ENCODE assay signal across 13 cellular contexts in the genomic region with DNA sequence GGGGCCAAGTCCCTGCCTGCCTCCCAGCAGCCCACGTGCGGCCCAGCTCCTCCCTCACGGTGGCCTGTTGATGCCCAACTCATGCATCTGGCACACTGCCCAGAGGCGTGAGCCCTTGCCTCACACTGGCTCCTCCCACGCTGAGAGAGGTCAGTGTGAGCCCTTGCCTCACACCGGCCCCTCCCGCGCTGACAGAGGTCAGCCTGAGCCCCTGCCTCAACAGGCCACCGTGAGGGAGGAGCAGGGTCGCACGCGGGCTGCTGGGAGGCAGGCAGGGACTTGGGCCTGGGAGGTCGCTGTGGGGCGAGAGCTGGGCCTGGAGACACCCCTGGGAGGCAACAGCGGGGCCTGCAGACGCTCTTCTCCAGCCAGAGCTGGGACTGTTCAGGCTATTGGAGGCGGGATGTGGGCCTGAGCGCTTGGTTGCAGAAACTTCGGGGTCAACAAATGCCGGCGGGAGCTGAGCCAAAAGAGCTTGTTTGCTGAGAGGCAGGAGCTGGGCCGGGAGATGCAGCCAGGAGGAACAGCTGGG. TPM values are rescaled to one million over a fixed set of nuclear protein-coding genes. Genes with fewer than 3 reads are reported as not detected.
DNase-seq lines count a peak whose midpoint lies in the region; ATAC-seq and TF ChIP-seq lines count a peak whose summit lies in the region.
"Not testable (repeated sequence)": the region's sequence is repeated elsewhere in the genome, so short reads cannot be mapped to it uniquely, and the experiment has no call there.
"Had no signal": no experiment of that assay in that cellular context is flagged by ENCODE, and none has a peak within 500 bp of the region (broad histone marks: within the 10 kb centered on the region; RNA-seq: fewer than 3 reads in every experiment).

No MANE protein-coding gene starts in this region.

- H3K14ac ChIP-seq in neuronal stem cell (ENCODE audit: low read length): not testable (repeated sequence)

- H3K36me3 Mint-ChIP-seq in Calu3 (ENCODE audit: insufficient read depth, unreplicated experiment); MCF 10A (ENCODE audit: insufficient read depth, unreplicated experiment): not testable (repeated sequence)

- not testable (repeated sequence) for H3K27me3 ChIP-seq in right cardiac atrium (ENCODE audit: control insufficient read depth, insufficient read depth); neuronal stem cell (ENCODE audit: control insufficient read depth in 3 of 3, insufficient read depth in 3 of 3, low read depth in 1 of 3, low read length in 3 of 3); aorta (ENCODE audit: control insufficient read depth in 1 of 2, insufficient read depth in 2 of 2, low read length in 1 of 2)

- not testable (repeated sequence) for H4K8ac ChIP-seq in neuronal stem cell (ENCODE audit: low read depth, low read length)

- not testable (repeated sequence) for H3K36me3 ChIP-seq in neuronal stem cell (replicated peaks in 1 of 2; ENCODE audit: control insufficient read depth in 2 of 2, insufficient read depth in 2 of 2, low read length in 2 of 2); aorta (ENCODE audit: control insufficient read depth in 1 of 2, insufficient read depth in 2 of 2, low read length in 1 of 2)

- not testable (repeated sequence) for H3K27me3 Mint-ChIP-seq in Calu3 (ENCODE audit: unreplicated experiment); MCF 10A (ENCODE audit: insufficient read depth, unreplicated experiment)

- BruUV-seq in Calu3 (replicated peaks; lab: Mats Ljungman, UMichigan); MCF 10A (replicated peaks; lab: Mats Ljungman, UMichigan): not testable (repeated sequence)

- peak overlapping the region; percentile 64 for H3K18ac ChIP-seq in neuronal stem cell (ENCODE audit: low read length)

- not testable (repeated sequence) for H4K91ac ChIP-seq in neuronal stem cell (ENCODE audit: low read depth, low read length, poor library complexity)

- not testable (repeated sequence) for H3K4me1 ChIP-seq in right cardiac atrium (ENCODE audit: control insufficient read depth, insufficient read depth, low read length); neuronal stem cell (ENCODE audit: control insufficient read depth in 2 of 2, insufficient read depth in 1 of 2, low read depth in 1 of 2, low read length in 2 of 2); aorta (ENCODE audit: control insufficient read depth in 1 of 2, insufficient read depth in 2 of 2, low read length in 2 of 2)

- H3K9me3 ChIP-seq in right cardiac atrium (ENCODE audit: control insufficient read depth, low read length); neuronal stem cell (replicated peaks in 1 of 2; ENCODE audit: control insufficient read depth in 2 of 2, insufficient read depth in 1 of 2, low read depth in 1 of 2, low read length in 2 of 2); aorta (ENCODE audit: control insufficient read depth, low read length): not testable (repeated sequence)

- not testable (repeated sequence) for H3K4ac ChIP-seq in neuronal stem cell (ENCODE audit: low read length)

- H3K4me1 Mint-ChIP-seq in Calu3 (ENCODE audit: low read depth, unreplicated experiment); MCF 10A (ENCODE audit: insufficient read depth, unreplicated experiment): not testable (repeated sequence)

- CTCF ChIA-PET in Calu3 (lab: Charles Lee): not testable (repeated sequence)
- CTCF ChIA-PET in RWPE1 (lab: Yijun Ruan, JAX) (interaction anchor here (0.6 kb wide), 1 partner anchor 33 kb away, joined by 3 read pairs; no protein-coding TSS in a partner anchor), MCF 10A (lab: Yijun Ruan, JAX) (interaction anchor here (0.6 to 1.5 kb wide), 6 partner anchors 19 to 492 kb away, joined by 3 to 7 read pairs (median 4); no protein-coding TSS in a partner anchor)

- peak overlapping the region; percentile 42; the same call in 1 of the 2 replicates for H3K27ac ChIP-seq in RWPE1
- H3K27ac ChIP-seq in right cardiac atrium (ENCODE audit: low read length); neuronal stem cell (replicated peaks; ENCODE audit: low read length); aorta (ENCODE audit: low read depth in 1 of 2, low read length in 2 of 2): not testable (repeated sequence)

- peak overlapping the region; percentile 11 for H2AFZ ChIP-seq in neuronal stem cell (ENCODE audit: low read length)

- H3K27ac Mint-ChIP-seq in Calu3 (ENCODE audit: unreplicated experiment): not testable (repeated sequence)
- H3K27ac Mint-ChIP-seq in MCF 10A (ENCODE audit: low read depth, unreplicated experiment): peak overlapping the region; percentile 73

- not testable (repeated sequence) for H3K4me3 Mint-ChIP-seq in Calu3 (ENCODE audit: low read depth, unreplicated experiment); MCF 10A (ENCODE audit: unreplicated experiment)

- H2AK5ac ChIP-seq in neuronal stem cell (ENCODE audit: low read depth, low read length): not testable (repeated sequence)

- H2BK120ac ChIP-seq in neuronal stem cell (ENCODE audit: low read depth, low read length): not testable (repeated sequence)

- not testable (repeated sequence) for H3K23ac ChIP-seq in neuronal stem cell (ENCODE audit: low read depth, low read length, poor library complexity)

- intact Hi-C loops in Calu3 (cut with micrococcal nuclease; ENCODE audit: unreplicated experiment); MCF 10A (cut with micrococcal nuclease); right cardiac atrium (cut with DNase I); sciatic nerve (cut with DNase I); aorta (cut with DNase I): not testable (repeated sequence)

- H2BK5ac ChIP-seq in neuronal stem cell (ENCODE audit: low read length): not testable (repeated sequence)

- H3K4me3 ChIP-seq in fibroblast of mammary gland (ENCODE audit: control insufficient read depth, low read depth, low read length); right cardiac atrium (ENCODE audit: low read length); neuronal stem cell (ENCODE audit: low read length in 2 of 2); aorta (ENCODE audit: low read length in 2 of 2): not testable (repeated sequence)

- H2BK12ac ChIP-seq in neuronal stem cell (ENCODE audit: low read length): not testable (repeated sequence)

- H3K9ac ChIP-seq in neuronal stem cell (ENCODE audit: low read depth, low read length, poor library complexity): not testable (repeated sequence)

- H3K79me1 ChIP-seq in neuronal stem cell (ENCODE audit: low read depth, low read length): not testable (repeated sequence)

- DNase-seq in Calu3: peak; percentile 40
- DNase-seq in RWPE1 (ENCODE audit: low spot score); neuronal stem cell (ENCODE audit: low spot score): not testable (repeated sequence)
- DNase-seq in MCF 10A (ENCODE audit: unreplicated experiment): peak; percentile 99
- DNase-seq in fibroblast of mammary gland (ENCODE audit: low read depth): peak; percentile 78
- DNase-seq in right cardiac atrium: peak; percentile 74 to 78 (median 77)
- DNase-seq in sciatic nerve (ENCODE audit: low spot score): peak; percentile 86
- peak; percentile 47 to 78 for DNase-seq in aorta

- WGBS in right cardiac atrium: 71% methylated on average over 22 of the region's 22 CpGs
- no CpG with 5 or more reads among the region's 22 CpGs for WGBS in neuronal stem cell (ENCODE audit: extremely low coverage in 2 of 2, insufficient read length in 2 of 2, insufficient replicate concordance in 1 of 2), 2 donors
- WGBS in aorta, 2 donors: 86 to 89% methylated on average over 20 to 22 of the region's 22 CpGs

- not testable (repeated sequence) for ATAC-seq in right cardiac atrium; sciatic nerve; aorta (ENCODE audit: low FRiP score)

- not testable (repeated sequence) for TF ChIP-seq CTCF in Calu3 (IDR thresholded peaks at IDR 0.05; ENCODE audit: unreplicated experiment); RWPE1 (conservative IDR thresholded peaks at IDR 0.05; ENCODE audit: low read depth); MCF 10A (IDR thresholded peaks at IDR 0.05; ENCODE audit: unreplicated experiment); fibroblast of mammary gland (conservative IDR thresholded peaks at IDR 0.05; ENCODE audit: control insufficient read depth, insufficient read depth, low read depth, low read length)

- H3K4me2 ChIP-seq in neuronal stem cell (ENCODE audit: insufficient read depth, low read length, poor library complexity, severe bottlenecking): not testable (repeated sequence)

- not testable (repeated sequence) for H3K9me3 Mint-ChIP-seq in Calu3 (ENCODE audit: low read depth, unreplicated experiment); MCF 10A (ENCODE audit: unreplicated experiment)

- H2BK15ac ChIP-seq in neuronal stem cell (ENCODE audit: low read length): not testable (repeated sequence)

- POLR2A ChIA-PET in RWPE1 (lab: Yijun Ruan, JAX; ENCODE audit: low non-redundant PET): interaction anchor here (0.6 kb wide), 1 partner anchor 25 kb away, joined by 3 read pairs; no protein-coding TSS in a partner anchor
- POLR2A ChIA-PET in MCF 10A (lab: Yijun Ruan, JAX): interaction anchor here (0.6 to 1.3 kb wide), 4 partner anchors 24 to 263 kb away, joined by 3 read pairs; no protein-coding TSS in a partner anchor

RNA-seq across cellular contexts. Expression of gene WNT9A, which starts 25.2 kb away (rescaled TPM):
- 0.24 and 0.37 TPM in 2 replicates for total RNA-seq in Calu3 (2022)
- 2.6 and 6.6 TPM in 2 replicates for total RNA-seq in MCF 10A (2022)
- total RNA-seq in right cardiac atrium: 1 to 10 TPM in 2 of 4 donors, under 1 TPM in 2; 0.60 to 1.8 (median 1.2) TPM
- polyA plus RNA-seq in right cardiac atrium: 0.63 TPM
- polyA plus RNA-seq in neuronal stem cell (2013, experiment 1 of 2): 0.61 TPM
- polyA plus RNA-seq in neuronal stem cell (2013, experiment 2 of 2): 0.69 TPM
- total RNA-seq in sciatic nerve: 11.4 TPM
- 1 to 10 TPM in 1 of 2 donors, under 1 TPM in 1; 0.94 to 3.5 TPM for total RNA-seq in aorta
- polyA plus RNA-seq in aorta: under 1 TPM; 0.13 to 0.38 TPM
- total RNA-seq: B cell had no signal
- polyA plus RNA-seq: CD4-positive, CD25-positive, alpha-beta regulatory T cell had no signal

RNA-seq across cellular contexts. Expression of gene WNT3A, which starts 33.9 kb away (rescaled TPM):
- total RNA-seq in Calu3 (2022) (not detected in 2 replicates), MCF 10A (2022) (0.10 TPM in 1 of 2 replicates, not detected in the other), right cardiac atrium (not detected), sciatic nerve (not detected), aorta (not detected)
- polyA plus RNA-seq in right cardiac atrium (not detected), aorta (not detected)
- polyA plus RNA-seq in neuronal stem cell (2013, experiment 1 of 2): 0.01 TPM
- polyA plus RNA-seq in neuronal stem cell (2013, experiment 2 of 2): 0.01 TPM
- total RNA-seq: A172; B cell; CD4-positive, CD25-positive, alpha-beta regulatory T cell; HFFc6; RPMI7951 had no signal
- polyA plus RNA-seq: CD4-positive, CD25-positive, alpha-beta regulatory T cell had no signal
